In genomic region chr14:70631948-70632347, GRCh38 we compare ENCODE assay signal across 23 cellular contexts. TPM values are rescaled to one million over a fixed set of nuclear protein-coding genes. Genes with fewer than 3 reads are reported as not detected.
"Had no signal": no experiment of that assay in that cellular context is flagged by ENCODE, and none has a peak within 500 bp of the region (broad histone marks: within the 10 kb centered on the region; RNA-seq: fewer than 3 reads in every experiment).

No MANE protein-coding gene starts in this region.

- DNase-seq: IMR-90, Karpas-422, KG1, MM.1S, NCI-H1092 treated with DMSO at 0.1 percent for 48 hours, NCI-H1436, NCI-H1694, NCI-H1930, NCI-H2081, NCI-H2107, NCI-H2227 treated with DMSO at 0.1 percent for 48 hours, NCI-H510A, NCI-H524 treated with DMSO at 0.1 percent for 48 hours, NCI-H69, NCI-H774, SHP77 treated with DMSO at 0.1 percent for 48 hours, SJCRH30, T-helper 1 cell had no signal

- H3K4me3 ChIP-seq: SJCRH30 had no signal

- H3K4me1 ChIP-seq: SJCRH30 had no signal

- H3K36me3 ChIP-seq: SJCRH30 had no signal

- H3K27me3 ChIP-seq: SJCRH30 had no signal

- H3K27ac ChIP-seq: HL-60, RWPE1, SJCRH30 had no signal

- ATAC-seq: Panc1, Right ventricle myocardium inferior, SK-N-SH treated with all-trans-retinoic acid at 6 μM for 48 hours had no signal

RNA-seq across cellular contexts. Expression of gene TTC9, which starts 9.8 kb away (rescaled TPM):
- total RNA-seq: IMR-90 had no signal
